Comparison of ENCODE assay signal across 18 cellular contexts in genomic region chr4:142516686-142517145, GRCh38.
DNase-seq lines count a peak whose midpoint lies in the region; ATAC-seq and TF ChIP-seq lines count a peak whose summit lies in the region.
"Had no signal": no experiment of that assay in that cellular context is flagged by ENCODE, and none has a peak within 500 bp of the region (broad histone marks: within the 10 kb centered on the region; RNA-seq: fewer than 3 reads in every experiment).

No MANE protein-coding gene starts in this region.

- no peaks in the 10 kb centered on the region for H3K27me3 Mint-ChIP-seq in nephron progenitor cell (ENCODE audit: low read depth, poor library complexity)
- no peaks in the 10 kb centered on the region for H3K27me3 Mint-ChIP-seq in WTC11 (ENCODE audit: low read depth)
- H3K27me3 Mint-ChIP-seq: activated naive CD8-positive, alpha-beta T cell treated with anti-CD3 and anti-CD28 coated beads for 36 hours; T-cell had no signal

- H3K4me3 Mint-ChIP-seq in nephron progenitor cell, result no peak overlapping the region
- no peak overlapping the region for H3K4me3 Mint-ChIP-seq in WTC11
- H3K4me3 Mint-ChIP-seq: activated naive CD8-positive, alpha-beta T cell treated with anti-CD3 and anti-CD28 coated beads for 36 hours; T-cell had no signal

- H3K27ac Mint-ChIP-seq in nephron progenitor cell (peak overlapping the region; percentile 85), WTC11 (no peak overlapping the region)
- H3K27ac Mint-ChIP-seq: activated naive CD8-positive, alpha-beta T cell treated with anti-CD3 and anti-CD28 coated beads for 36 hours; T-cell had no signal

- H3K4me2 ChIP-seq in PC-3 (ENCODE audit: low read length), result peak overlapping the region; percentile 14; the same call in 1 of the 2 replicates
- H3K4me2 ChIP-seq: BLaER1 treated with 17β-estradiol and CSF1 and Interleukin-3, amounts not matched to agents 10 nM and 100 nM had no signal

- no peaks in the 10 kb centered on the region for H3K79me2 ChIP-seq in PC-3 (ENCODE audit: low read length)

- no peak overlapping the region for H3K9ac ChIP-seq in PC-3 (ENCODE audit: low read length)
- H3K9ac ChIP-seq: BLaER1 treated with 17β-estradiol and CSF1 and Interleukin-3, amounts not matched to agents 10 nM and 100 nM had no signal

- no peaks in the 10 kb centered on the region for H4K20me1 ChIP-seq in PC-3 (ENCODE audit: low read length)
- H4K20me1 ChIP-seq: BLaER1 treated with 17β-estradiol and CSF1 and Interleukin-3, amounts not matched to agents 10 nM and 100 nM had no signal

- intact Hi-C loops in PC-3 (cut with micrococcal nuclease), result loop anchor here (1.0 to 5.0 kb wide), 3 partner anchors 39 to 108 kb away; no protein-coding TSS in a partner anchor

- no TSS peak for BruUV-seq in PC-3 (replicated peaks; lab: Mats Ljungman, UMichigan)

- CTCF ChIA-PET in PC-3 (lab: Charles Lee) (no interaction called here), WTC11 (lab: Charles Lee) (no interaction called here)

- peak overlapping the region; percentile 16 for H3K27ac ChIP-seq in PC-3 (ENCODE audit: low read length)
- H3K27ac ChIP-seq: BLaER1 treated with 17β-estradiol and CSF1 and Interleukin-3, amounts not matched to agents 10 nM and 100 nM; colonic mucosa; prostate gland had no signal

- H3K9me3 ChIP-seq in PC-3 (ENCODE audit: low read length), result no peaks in the 10 kb centered on the region
- H3K9me3 ChIP-seq: BLaER1 treated with 17β-estradiol and CSF1 and Interleukin-3, amounts not matched to agents 10 nM and 100 nM; colonic mucosa; prostate gland had no signal

- H3K9me3 Mint-ChIP-seq in nephron progenitor cell (no peaks in the 10 kb centered on the region), WTC11 (no peaks in the 10 kb centered on the region)
- H3K9me3 Mint-ChIP-seq: activated naive CD8-positive, alpha-beta T cell treated with anti-CD3 and anti-CD28 coated beads for 36 hours; T-cell had no signal

- in situ Hi-C loops in Caki2 (cut with HindIII; ENCODE audit: low pct_unique_long_range_greater_than_20kb, low sequenced_read_pairs), result no loop called here

- POLR2A ChIA-PET in PC-3 (lab: Charles Lee; ENCODE audit: unreplicated experiment), result no interaction called here
- POLR2A ChIA-PET in WTC11 (lab: Charles Lee), result no interaction called here

- H3K27me3 ChIP-seq in PC-3 (ENCODE audit: low read length), result no peaks in the 10 kb centered on the region
- H3K27me3 ChIP-seq: BLaER1 treated with 17β-estradiol and CSF1 and Interleukin-3, amounts not matched to agents 10 nM and 100 nM; colonic mucosa had no signal

- no peaks in the 10 kb centered on the region for H3K36me3 Mint-ChIP-seq in nephron progenitor cell (ENCODE audit: low read depth)
- H3K36me3 Mint-ChIP-seq in WTC11, result no peaks in the 10 kb centered on the region
- H3K36me3 Mint-ChIP-seq: activated naive CD8-positive, alpha-beta T cell treated with anti-CD3 and anti-CD28 coated beads for 36 hours; T-cell had no signal

- H3K4me1 ChIP-seq in PC-3 (ENCODE audit: insufficient read depth, low read length), result peaks cover 48% of the 10 kb centered on the region
- H3K4me1 ChIP-seq: BLaER1 treated with 17β-estradiol and CSF1 and Interleukin-3, amounts not matched to agents 10 nM and 100 nM; colonic mucosa; prostate gland had no signal

- no peaks in the 10 kb centered on the region for H3K36me3 ChIP-seq in PC-3 (ENCODE audit: low read depth, low read length)
- H3K36me3 ChIP-seq: BLaER1 treated with 17β-estradiol and CSF1 and Interleukin-3, amounts not matched to agents 10 nM and 100 nM; colonic mucosa; prostate gland had no signal

- ATAC-seq in PC-3 (peak; percentile 45), WTC11 (no peak)
- ATAC-seq: esophagus mucosa, T-cell had no signal

- H2AFZ ChIP-seq in PC-3 (ENCODE audit: low read length), result peak overlapping the region; percentile 37

- H3K9me2 ChIP-seq in PC-3 (replicated peaks; ENCODE audit: low read length), result no peaks in the 10 kb centered on the region

- peaks cover 11% of the 10 kb centered on the region for H3K4me1 Mint-ChIP-seq in nephron progenitor cell
- H3K4me1 Mint-ChIP-seq in WTC11, result no peaks in the 10 kb centered on the region
- H3K4me1 Mint-ChIP-seq: activated naive CD8-positive, alpha-beta T cell treated with anti-CD3 and anti-CD28 coated beads for 36 hours had no signal

- DNase-seq in Caki2 (ENCODE audit: low read depth) (peak; percentile 76), PC-3 (peak; percentile 76), fibroblast of villous mesenchyme (ENCODE audit: low read depth) (peak; percentile 54), nephron progenitor cell (no peak), WTC11 (ENCODE audit: low spot score) (no peak), hepatic stellate cell (ENCODE audit: low spot score) (no peak), DMS53 treated with DMSO at 0.1 percent for 48 hours (lab: John Stamatoyannopoulos, UW; ENCODE audit: unreplicated experiment) (no peak), COLO668 (lab: John Stamatoyannopoulos, UW; ENCODE audit: unreplicated experiment) (no peak)
- DNase-seq: activated CD4-positive, alpha-beta T cell treated with anti-CD3 and anti-CD28 coated beads for 1 hour; activated naive CD8-positive, alpha-beta T cell treated with anti-CD3 and anti-CD28 coated beads for 36 hours; activated T-cell treated with anti-CD3 and anti-CD28 coated beads for 4 hours; colonic mucosa; NCI-H1417 treated with DMSO at 0.1 percent for 48 hours; NCI-H526; T-cell had no signal

- H3F3A ChIP-seq in PC-3 (ENCODE audit: low read length, unreplicated experiment), result peaks cover 8% of the 10 kb centered on the region

- H3K4me3 ChIP-seq in PC-3 (ENCODE audit: low read length) (no peak overlapping the region), fibroblast of villous mesenchyme (ENCODE audit: low read depth, low read length) (no peak overlapping the region)
- H3K4me3 ChIP-seq: BLaER1 treated with 17β-estradiol and CSF1 and Interleukin-3, amounts not matched to agents 10 nM and 100 nM; colonic mucosa; prostate gland had no signal

- no peak for TF ChIP-seq CTCF in PC-3 (conservative IDR thresholded peaks at IDR 0.05; ENCODE audit: low read depth, low read length)
- no peak for TF ChIP-seq CTCF in fibroblast of villous mesenchyme (IDR thresholded peaks at IDR 0.05; ENCODE audit: insufficient read depth, low read depth, low read length)
- TF ChIP-seq CTCF in nephron progenitor cell (IDR thresholded peaks at IDR 0.05), result no peak
- no peak for TF ChIP-seq CTCF in WTC11 (IDR thresholded peaks at IDR 0.05)

TF ChIP-seq in WTC11, 78 proteins besides CTCF, POLR2A, EP300 and RAD21:
- TF ChIP-seq FOXP1 (CRISPR knock-in tag; IDR thresholded peaks at IDR 0.05; ENCODE audit: borderline replicate concordance), result no peak
- TF ChIP-seq ZNF416 (CRISPR knock-in tag; IDR thresholded peaks at IDR 0.05), result no peak
- TF ChIP-seq ZNF396 (CRISPR knock-in tag; IDR thresholded peaks at IDR 0.05; ENCODE audit: borderline replicate concordance), result no peak
- TF ChIP-seq MXD4 (CRISPR knock-in tag; IDR thresholded peaks at IDR 0.05; ENCODE audit: borderline replicate concordance), result no peak
- TF ChIP-seq, protein P1, sequence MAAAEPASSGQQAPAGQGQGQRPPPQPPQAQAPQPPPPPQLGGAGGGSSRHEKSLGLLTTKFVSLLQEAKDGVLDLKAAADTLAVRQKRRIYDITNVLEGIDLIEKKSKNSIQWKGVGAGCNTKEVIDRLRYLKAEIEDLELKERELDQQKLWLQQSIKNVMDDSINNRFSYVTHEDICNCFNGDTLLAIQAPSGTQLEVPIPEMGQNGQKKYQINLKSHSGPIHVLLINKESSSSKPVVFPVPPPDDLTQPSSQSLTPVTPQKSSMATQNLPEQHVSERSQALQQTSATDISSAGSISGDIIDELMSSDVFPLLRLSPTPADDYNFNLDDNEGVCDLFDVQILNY (CRISPR knock-in tag; IDR thresholded peaks at IDR 0.05), result no peak
- no peak for TF ChIP-seq ETV6 (CRISPR knock-in tag; IDR thresholded peaks at IDR 0.05)
- TF ChIP-seq ZNF219 (CRISPR knock-in tag; IDR thresholded peaks at IDR 0.05; ENCODE audit: borderline replicate concordance), result no peak
- no peak for TF ChIP-seq SP1 (CRISPR knock-in tag; conservative IDR thresholded peaks at IDR 0.05)
- no peak for TF ChIP-seq PRRX2 (CRISPR knock-in tag; IDR thresholded peaks at IDR 0.05)

Comparison
In these comparisons a context has a peak if more than half of its experiments do, and no peak if none do; other contexts are left out.
1. DNase-seq: peak in Caki2 (single experiment), PC-3 (single experiment) and fibroblast of villous mesenchyme (single experiment); none in nephron progenitor cell (single experiment), WTC11 (single experiment), hepatic stellate cell (single experiment), DMS53 treated with DMSO at 0.1 percent for 48 hours (single experiment) and COLO668 (single experiment).